8 cellular contexts compared by ENCODE assay signal in genomic region chr20:50144362-50144761, GRCh38. TPM values are rescaled to one million over a fixed set of nuclear protein-coding genes. Genes with fewer than 3 reads are reported as not detected.
DNase-seq lines count a peak whose midpoint lies in the region; ATAC-seq and TF ChIP-seq lines count a peak whose summit lies in the region.

No MANE protein-coding gene starts in this region.

- H3K27me3 ChIP-seq in esophagus (ENCODE audit: control insufficient read depth in 1 of 2, insufficient read depth in 2 of 2, low read length in 2 of 2) (no peaks in the 10 kb centered on the region), osteoblast (ENCODE audit: insufficient read depth, low read length) (no peaks in the 10 kb centered on the region)

- no peak for ATAC-seq in GM18861 (IDR thresholded peaks at IDR 0.05; ENCODE audit: unreplicated experiment)
- no peak for ATAC-seq in GM21381 (IDR thresholded peaks at IDR 0.05; ENCODE audit: unreplicated experiment)
- no peak for ATAC-seq in GM18873 (IDR thresholded peaks at IDR 0.05; ENCODE audit: low FRiP score, unreplicated experiment)

- no peak overlapping the region for H3K4me2 ChIP-seq in osteoblast (ENCODE audit: insufficient read depth, low read length)

- H3K4me1 ChIP-seq in esophagus (ENCODE audit: control insufficient read depth in 2 of 2, insufficient read depth in 2 of 2, low read length in 1 of 2) (peaks cover 10 to 48% of the 10 kb centered on the region in 2 donors), osteoblast (ENCODE audit: insufficient read depth, low read length) (peaks cover 42% of the 10 kb centered on the region)

- WGBS in esophagus, 2 donors, result 25 to 53% methylated on average over 4 of the region's 4 CpGs

- no peak overlapping the region for H3K4me3 ChIP-seq in esophagus (ENCODE audit: low read depth in 1 of 2, low read length in 2 of 2)
- no peak overlapping the region for H3K4me3 ChIP-seq in osteoblast (ENCODE audit: insufficient read depth, low read length)

- TF ChIP-seq CTCF in osteoblast (IDR thresholded peaks at IDR 0.05; ENCODE audit: extremely low read depth, low read depth, low read length), result no peak

- H3K9me3 ChIP-seq in esophagus (ENCODE audit: control insufficient read depth in 2 of 2, insufficient read depth in 1 of 2, low read depth in 1 of 2, low read length in 1 of 2) (no peaks in the 10 kb centered on the region), osteoblast (ENCODE audit: low read depth, low read length) (no peaks in the 10 kb centered on the region)

- no peak overlapping the region for H2AFZ ChIP-seq in osteoblast (ENCODE audit: low read length)

- H3K27ac ChIP-seq in esophagus (ENCODE audit: low read depth in 2 of 2, low read length in 1 of 2) (peak overlapping the region; percentile 75 to 93), osteoblast (ENCODE audit: low read depth, low read length) (peak overlapping the region; percentile 94)

- peak; percentile 90 for DNase-seq in CD1c-positive myeloid dendritic cell (ENCODE audit: extremely low spot score)
- peak; percentile 10 for DNase-seq in NOMO-1 treated with dmso at 0.1 percent for 144 hours (lab: John Stamatoyannopoulos, UW; ENCODE audit: unreplicated experiment)
- peak; percentile 96 for DNase-seq in osteoblast (ENCODE audit: insufficient read length, low spot score, missing footprints)
- DNase-seq in stimulated activated CD4-positive, alpha-beta T cell treated with anti-CD3 and anti-CD28 coated beads, Interleukin-2, amount 100 ng/mL, for 24 hours, result no peak

- H3K79me2 ChIP-seq in osteoblast (ENCODE audit: insufficient read depth, low read length), result peaks cover 83% of the 10 kb centered on the region

- peaks cover 10 to 29% of the 10 kb centered on the region in 2 donors for H3K36me3 ChIP-seq in esophagus (ENCODE audit: control insufficient read depth in 2 of 2, insufficient read depth in 2 of 2, low read length in 1 of 2)
- H3K36me3 ChIP-seq in osteoblast (ENCODE audit: insufficient read depth, low read length), result peaks cover 56% of the 10 kb centered on the region

- peaks cover 18% of the 10 kb centered on the region for H4K20me1 ChIP-seq in osteoblast (ENCODE audit: insufficient read depth, low read length)

RNA-seq across cellular contexts. Expression of gene PEDS1, which starts 9.2 kb away (rescaled TPM):
- 10 to 100 TPM; 31.5 to 56.2 TPM for polyA plus RNA-seq in esophagus
- 33.3 and 37.6 TPM in 2 replicates for total RNA-seq in osteoblast

RNA-seq across cellular contexts. Expression of gene UBE2V1, which starts 31.4 kb away (rescaled TPM):
- polyA plus RNA-seq in esophagus, result 10 to 100 TPM; 57.4 to 73.1 TPM
- 90.8 and 100 TPM in 2 replicates for total RNA-seq in osteoblast

RNA-seq across cellular contexts. Expression of gene CEBPB, which starts 46.3 kb away (rescaled TPM):
- polyA plus RNA-seq in esophagus, result 10 to 100 TPM in 1 of 2 donors, 1 to 10 TPM in 1; 6.9 to 19.6 TPM
- 75.7 and 79.3 TPM in 2 replicates for total RNA-seq in osteoblast

Comparison
In these comparisons a context has a peak if more than half of its experiments do, and no peak if none do; other contexts are left out.
1. DNase-seq: peak in CD1c-positive myeloid dendritic cell (single experiment), NOMO-1 treated with dmso at 0.1 percent for 144 hours (single experiment) and osteoblast (single experiment); none in stimulated activated CD4-positive, alpha-beta T cell treated with anti-CD3 and anti-CD28 coated beads, Interleukin-2, amount 100 ng/mL, for 24 hours (0 of 2).